Comparison of ENCODE assay signal across 8 cellular contexts in the genomic region with DNA sequence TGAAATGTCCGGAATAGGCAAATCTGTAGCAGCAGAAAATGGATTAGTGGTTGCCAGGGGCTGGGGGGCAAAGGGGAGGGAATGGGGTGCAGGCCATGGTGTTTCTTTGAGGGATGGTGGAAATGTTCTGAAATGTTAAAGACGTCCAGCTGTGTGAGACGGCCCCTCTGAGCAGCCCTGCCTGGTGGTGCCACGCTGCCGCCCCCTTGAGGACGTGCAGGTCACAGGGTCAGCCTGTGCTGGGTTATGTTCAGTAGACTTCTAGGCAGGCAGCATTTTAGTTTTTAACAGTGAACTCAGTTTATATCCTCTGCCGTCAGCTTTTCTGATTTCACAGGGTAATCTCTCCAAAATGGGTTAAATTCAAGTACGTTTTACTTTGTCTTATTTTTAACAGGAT. TPM values are rescaled to one million over a fixed set of nuclear protein-coding genes. Genes with fewer than 3 reads are reported as not detected.
DNase-seq lines count a peak whose midpoint lies in the region; ATAC-seq lines count a peak whose summit lies in the region.

No MANE protein-coding gene starts in this region.

- no peak overlapping the region for H3K4me3 ChIP-seq in H7 (ENCODE audit: insufficient read depth, low read depth, low read length)

- H3K27me3 ChIP-seq in H7 (ENCODE audit: control insufficient read depth, insufficient read depth, low read length), result no peaks in the 10 kb centered on the region

- ATAC-seq in GM21717 (IDR thresholded peaks at IDR 0.05; ENCODE audit: unreplicated experiment) (no peak), GM21381 (IDR thresholded peaks at IDR 0.05; ENCODE audit: unreplicated experiment) (no peak)

- in situ Hi-C loops in ACHN (cut with HindIII; ENCODE audit: low pct_ligation_motif_present, low pct_unique_long_range_greater_than_20kb, low sequenced_read_pairs), result no loop called here

- peaks cover 20% of the 10 kb centered on the region for H3K36me3 ChIP-seq in H7 (replicated peaks; ENCODE audit: control insufficient read depth, insufficient read depth, low read length)

- peak; percentile 48 for DNase-seq in ACHN
- peak; percentile 78 for DNase-seq in H7
- DNase-seq in activated CD4-positive, alpha-beta T cell treated with anti-CD3 and anti-CD28 coated beads, Interleukin-2, amount 50 U/mL, for 1 hour, result peak; percentile 18
- DNase-seq in iPS-NIHi11 (ENCODE audit: low spot score), result peak; percentile 62
- no peak for DNase-seq in GM19238 (ENCODE audit: insufficient read length, low spot score)
- no peak for DNase-seq in NCI-H2029 treated with DMSO at 0.1 percent for 48 hours (lab: John Stamatoyannopoulos, UW)

RNA-seq across cellular contexts. Expression of a gene that starts 9.4 kb away (rescaled TPM):
- 22.7 and 35.3 TPM in 2 replicates for total RNA-seq in H7 (2014; rRNA removed; shearing (Covaris generic))

RNA-seq across cellular contexts. Expression of a gene that starts 58.8 kb away (rescaled TPM):
- total RNA-seq in H7 (2014; rRNA removed; shearing (Covaris generic)), result 40.6 and 40.8 TPM in 2 replicates

Comparison
In these comparisons a context has a peak if more than half of its experiments do, and no peak if none do; other contexts are left out.
1. DNase-seq: peak in ACHN (single experiment), H7 (single experiment), activated CD4-positive, alpha-beta T cell treated with anti-CD3 and anti-CD28 coated beads, Interleukin-2, amount 50 U/mL, for 1 hour (single experiment) and iPS-NIHi11 (single experiment); none in GM19238 (single experiment) and NCI-H2029 treated with DMSO at 0.1 percent for 48 hours (single experiment).